Comparison of ENCODE assay signal across 18 cellular contexts in genomic region chr1:68330391-68330790, GRCh38.
"Had no signal": no experiment of that assay in that cellular context is flagged by ENCODE, and none has a peak within 500 bp of the region (broad histone marks: within the 10 kb centered on the region; RNA-seq: fewer than 3 reads in every experiment).

No MANE protein-coding gene starts in this region.

- ATAC-seq: left lobe of liver; mucosa of descending colon; naive thymus-derived CD8-positive, alpha-beta T cell had no signal

- H3K36me3 Mint-ChIP-seq: naive thymus-derived CD8-positive, alpha-beta T cell had no signal

- H3K36me3 ChIP-seq: esophagus squamous epithelium, heart left ventricle, ovary, right atrium auricular region, sigmoid colon, suprapubic skin, thyroid gland, upper lobe of left lung, uterus had no signal

- H3K27ac ChIP-seq: esophagus squamous epithelium, foreskin keratinocyte, heart left ventricle, right atrium auricular region, sigmoid colon, skin epidermis, suprapubic skin, thyroid gland, upper lobe of left lung, uterus had no signal

- H3K4me1 ChIP-seq: esophagus squamous epithelium, foreskin keratinocyte, right atrium auricular region, thyroid gland, uterus had no signal

- H3K27me3 ChIP-seq: esophagus squamous epithelium, foreskin keratinocyte, heart left ventricle, ovary, right atrium auricular region, sigmoid colon, suprapubic skin, thyroid gland, upper lobe of left lung, uterus had no signal

- H3K4me3 Mint-ChIP-seq: naive thymus-derived CD8-positive, alpha-beta T cell had no signal

- DNase-seq: effector memory CD4-positive, alpha-beta T cell; esophagus squamous epithelium; heart left ventricle; islet precursor cell; mucosa of descending colon; naive thymus-derived CD8-positive, alpha-beta T cell; ovary; sigmoid colon; stimulated activated CD4-positive, alpha-beta T cell treated with anti-CD3 and anti-CD28 coated beads, Interleukin-12 subunit alpha, Interleukin-12 subunit beta, amount 100 ng/mL, for 4 hours; stimulated activated naive CD4-positive, alpha-beta T cell; thyroid gland; upper lobe of left lung; uterus had no signal

- H3K9me3 ChIP-seq: esophagus squamous epithelium, heart left ventricle, mucosa of descending colon, ovary, right atrium auricular region, sigmoid colon, suprapubic skin, thyroid gland, upper lobe of left lung, uterus had no signal

- H3K4me3 ChIP-seq: esophagus squamous epithelium, heart left ventricle, mucosa of descending colon, ovary, right atrium auricular region, sigmoid colon, skin epidermis, suprapubic skin, thyroid gland, upper lobe of left lung, uterus had no signal

- H3K27ac Mint-ChIP-seq: naive thymus-derived CD8-positive, alpha-beta T cell had no signal
